In genomic region chr14:100341301-100342031, GRCh38 we compare ENCODE assay signal across 8 cellular contexts. TPM values are rescaled to one million over a fixed set of nuclear protein-coding genes. Genes with fewer than 3 reads are reported as not detected.
DNase-seq lines count a peak whose midpoint lies in the region; FAIRE-seq and TF ChIP-seq lines count a peak whose summit lies in the region.

No MANE protein-coding gene starts in this region.

- H3K9ac ChIP-seq in H1 (replicated peaks in 1 of 4; ENCODE audit: extremely low read depth in 1 of 4, low read depth in 3 of 4, low read length in 3 of 4) (no peak overlapping the region), mucosa of rectum (ENCODE audit: low read depth in 1 of 2, low read length in 2 of 2) (peak overlapping the region in 1 of 2 donors; percentile 8)

- H3K27ac Mint-ChIP-seq in Caco-2 (ENCODE audit: unreplicated experiment): no peak overlapping the region

- H3K9me3 Mint-ChIP-seq in Caco-2 (ENCODE audit: unreplicated experiment): no peaks in the 10 kb centered on the region

- no peak for FAIRE-seq in H1 (lab: Jason Lieb, UNC)

- no peak for TF ChIP-seq RAD21 in H1 (IDR thresholded peaks at IDR 0.05 in 1 of 2, conservative IDR thresholded peaks at IDR 0.05 in 1 of 2; ENCODE audit: low read depth in 2 of 2, low read length in 2 of 2)

- H2BK12ac ChIP-seq in H1 (ENCODE audit: low read depth, low read length): no peak overlapping the region

- no peak overlapping the region for H4K5ac ChIP-seq in H1 (ENCODE audit: insufficient read length, low read depth, low read length)

- H3K36me3 ChIP-seq in H1 (ENCODE audit: control insufficient read depth in 2 of 4, insufficient read depth in 4 of 4, low read length in 3 of 4) (peaks cover 15 to 63% (median 37%) of the 10 kb centered on the region in 4 experiments; a peak in 6 of 8 replicates), mucosa of rectum (ENCODE audit: control insufficient read depth in 2 of 2, insufficient read depth in 2 of 2, low read length in 2 of 2) (peaks cover 29 to 40% of the 10 kb centered on the region in 2 donors), Caco-2 (ENCODE audit: control insufficient read depth, insufficient read depth, low read length) (no peaks in the 10 kb centered on the region; the same call in 1 of the 2 replicates)

- H3K27ac ChIP-seq in H1 (ENCODE audit: low read depth, low read length): peak overlapping the region; percentile 34; the same call in 1 of the 2 replicates
- H3K27ac ChIP-seq in mucosa of rectum (ENCODE audit: low read depth in 2 of 2, low read length in 2 of 2): peak overlapping the region; percentile 38 to 74

- H4K91ac ChIP-seq in H1 (replicated peaks; ENCODE audit: insufficient read length, low read length): no peak overlapping the region

- no peak overlapping the region for H3K4me3 Mint-ChIP-seq in Caco-2 (ENCODE audit: unreplicated experiment)

- no peak overlapping the region for H3K18ac ChIP-seq in H1 (ENCODE audit: extremely low read depth, low read length)

- H3K4me3 ChIP-seq in H1 (ENCODE audit: extremely low read depth in 1 of 4, insufficient read depth in 2 of 4, low read depth in 3 of 4, low read length in 4 of 4): no peak overlapping the region
- no peak overlapping the region for H3K4me3 ChIP-seq in mucosa of rectum (ENCODE audit: low read length in 2 of 2)
- H3K4me3 ChIP-seq in Caco-2 (ENCODE audit: low read depth, low read length): no peak overlapping the region

- H3K27me3 ChIP-seq in H1 (replicated peaks in 1 of 4; ENCODE audit: control insufficient read depth in 3 of 4, extremely low read depth in 1 of 4, insufficient read depth in 3 of 4, low read length in 3 of 4) (no peaks in the 10 kb centered on the region), mucosa of rectum (ENCODE audit: control insufficient read depth in 2 of 2, insufficient read depth in 2 of 2, low read length in 2 of 2) (no peaks in the 10 kb centered on the region), Caco-2 (replicated peaks; ENCODE audit: control insufficient read depth, insufficient read depth, low read length) (no peaks in the 10 kb centered on the region)

- no peaks in the 10 kb centered on the region for H3K79me1 ChIP-seq in H1 (ENCODE audit: low read depth, low read length)

- no peak overlapping the region for H3K4me2 ChIP-seq in H1 (ENCODE audit: insufficient read depth in 1 of 2, low read depth in 2 of 2, low read length in 2 of 2)

- no peaks in the 10 kb centered on the region for H3K4me1 Mint-ChIP-seq in Caco-2 (ENCODE audit: low read depth, unreplicated experiment)

- no peak overlapping the region for H2AFZ ChIP-seq in H1 (ENCODE audit: low read length)

- H3K14ac ChIP-seq in H1 (ENCODE audit: insufficient read length): no peak overlapping the region

- no peaks in the 10 kb centered on the region for H4K20me1 ChIP-seq in H1 (replicated peaks in 1 of 2; ENCODE audit: control insufficient read depth in 1 of 2, insufficient read depth in 2 of 2, low read length in 2 of 2)

- no peak overlapping the region for H4K8ac ChIP-seq in H1 (ENCODE audit: extremely low read depth, insufficient read depth, low read length)

- no peaks in the 10 kb centered on the region for H3K27me3 Mint-ChIP-seq in Caco-2 (ENCODE audit: insufficient read depth, unreplicated experiment)

- H3K9me3 ChIP-seq in H1 (ENCODE audit: insufficient read depth in 2 of 2, low read depth in 1 of 2, low read length in 1 of 2) (no peaks in the 10 kb centered on the region; a peak in 1 of 4 replicates), mucosa of rectum (ENCODE audit: control insufficient read depth in 2 of 2, low read length in 2 of 2) (no peaks in the 10 kb centered on the region), Caco-2 (no peaks in the 10 kb centered on the region)

- no peak overlapping the region for H2BK15ac ChIP-seq in H1 (ENCODE audit: low read length)

- TF ChIP-seq POLR2A in H1 (IDR thresholded peaks at IDR 0.05; ENCODE audit: control extremely low read depth in 1 of 2, low read depth in 2 of 2, low read length in 2 of 2): no peak

- no peaks in the 10 kb centered on the region for H3K23me2 ChIP-seq in H1 (ENCODE audit: low read depth, low read length)

- no peaks in the 10 kb centered on the region for H3K4me1 ChIP-seq in H1 (replicated peaks in 1 of 4; ENCODE audit: control insufficient read depth in 3 of 4, insufficient read depth in 4 of 4, low read length in 3 of 4)
- H3K4me1 ChIP-seq in mucosa of rectum (ENCODE audit: control insufficient read depth in 2 of 2, insufficient read depth in 2 of 2, low read length in 2 of 2): peaks cover 4 to 13% of the 10 kb centered on the region in 2 donors
- H3K4me1 ChIP-seq in Caco-2: no peaks in the 10 kb centered on the region

- POLR2A ChIA-PET in H1 (lab: Charles Lee; ENCODE audit: partially characterized antibody) (interaction anchor here (1.0 to 14.6 kb wide), 13 partner anchors 8 to 36 kb away, joined by 3 to 129 read pairs (median 5); a partner anchor contains a TSS), Caco-2 (lab: Charles Lee) (interaction anchor here (0.5 kb wide), 1 partner anchor 27 kb away, joined by 3 read pairs; no protein-coding TSS in a partner anchor)

- H3K36me3 Mint-ChIP-seq in Caco-2 (ENCODE audit: insufficient read depth, unreplicated experiment): peaks cover 45% of the 10 kb centered on the region

- TF ChIP-seq CTCF in H1 (IDR thresholded peaks at IDR 0.05; ENCODE audit: control extremely low read depth in 1 of 3, insufficient read depth in 1 of 3, low read depth in 1 of 3, low read length in 3 of 3): no peak
- no peak for TF ChIP-seq CTCF in Caco-2 (IDR thresholded peaks at IDR 0.05; ENCODE audit: insufficient read depth in 1 of 2, low read depth in 1 of 2, low read length in 1 of 2, severe bottlenecking in 1 of 2, unreplicated experiment in 1 of 2)

- no peak overlapping the region for H3K56ac ChIP-seq in H1 (replicated peaks; ENCODE audit: insufficient read length, low read depth, low read length)

- 95% methylated on average over 8 of the region's 8 CpGs; no CpG with 5 or more reads in 1 of the 2 experiments for WGBS in H1 (ENCODE audit: extremely low coverage in 1 of 2, insufficient coverage in 1 of 2, insufficient read length in 1 of 2, insufficient replicate concordance in 2 of 2, low coverage in 1 of 2, low lambda C conversion rate in 2 of 2, missing lambda C conversion rate in 1 of 2), 2 experiments

- H3K79me2 ChIP-seq in H1 (ENCODE audit: control insufficient read depth in 1 of 2, insufficient read depth in 2 of 2, low read length in 2 of 2): no peaks in the 10 kb centered on the region

- TF ChIP-seq EP300 in H1 (IDR thresholded peaks at IDR 0.05; ENCODE audit: borderline replicate concordance in 1 of 2, low read depth in 2 of 2, low read length in 2 of 2): no peak

- BruUV-seq in Caco-2 (replicated peaks; lab: Mats Ljungman, UMichigan): no TSS peak

- no peak overlapping the region for H2BK120ac ChIP-seq in H1 (replicated peaks; ENCODE audit: low read depth, low read length)

- H3K4ac ChIP-seq in H1 (replicated peaks; ENCODE audit: insufficient read length, low read depth, low read length): no peak overlapping the region

- H2AK5ac ChIP-seq in H1 (ENCODE audit: low read depth, low read length): no peak overlapping the region

- peak; percentile 86 for DNase-seq in Daoy (ENCODE audit: low read depth)
- peak; percentile 59 for DNase-seq in HCEC 1CT
- DNase-seq in RKO (ENCODE audit: low spot score): peak; percentile 34
- DNase-seq in H1 (ENCODE audit: low read depth in 1 of 2, low spot score in 2 of 2): no peak
- DNase-seq in cerebellar nuclear complex (lab: John Stamatoyannopoulos, UW): no peak
- no peak for DNase-seq in Caco-2
- no peak for DNase-seq in NCI-H1694 treated with DMSO at 0.1 percent for 48 hours (lab: John Stamatoyannopoulos, UW)

- no peak overlapping the region for H2BK20ac ChIP-seq in H1 (ENCODE audit: low read length)

- intact Hi-C loops in Caco-2 (cut with micrococcal nuclease; ENCODE audit: unreplicated experiment): no loop called here

- no peak overlapping the region for H2BK5ac ChIP-seq in H1 (ENCODE audit: low read depth, low read length)

- CTCF ChIA-PET in H1 (lab: Charles Lee; ENCODE audit: partially characterized antibody): interaction anchor here (1.9 kb wide), 1 partner anchor 11 kb away, joined by 8 read pairs; no protein-coding TSS in a partner anchor
- CTCF ChIA-PET in Caco-2 (lab: Charles Lee): no interaction called here

- H3K23ac ChIP-seq in H1 (ENCODE audit: insufficient read length): no peak overlapping the region

RNA-seq across cellular contexts. Expression of gene SLC25A47, which starts 18.3 kb away (rescaled TPM):
- not detected in 2 replicates for total RNA-seq in Daoy (2014; rRNA removed; shearing (Covaris generic))
- total RNA-seq in H1 (2021; fragmentation: NEBNext Ultra II Directional; extraction: Animal tissue kit (Norgen Biotek cat#: 25700)): not detected in 2 replicates
- polyA plus RNA-seq in H1 (2011; rRNA removed): not detected in 2 replicates
- polyA plus RNA-seq in H1 (2011; cell fraction: cytosol; rRNA removed): 0.05 TPM
- not detected for polyA plus RNA-seq in H1 (2011; cell fraction: nucleus; rRNA removed)
- polyA plus RNA-seq in H1 (2012, experiment 1 of 2): not detected in 4 replicates
- polyA plus RNA-seq in H1 (2012, experiment 2 of 2): not detected
- polyA plus RNA-seq in H1 (2013, experiment 1 of 2): not detected
- polyA plus RNA-seq in H1 (2013, experiment 2 of 2): not detected
- polyA minus RNA-seq in H1 (2011; rRNA and poly(A)+ RNA removed): not detected in 2 replicates
- polyA minus RNA-seq in H1 (2011; cell fraction: cytosol; rRNA and poly(A)+ RNA removed): not detected
- not detected for polyA minus RNA-seq in H1 (2011; cell fraction: nucleus; rRNA and poly(A)+ RNA removed)
- total RNA-seq in Caco-2 (2022): not detected in 2 replicates

RNA-seq across cellular contexts. Expression of gene WDR25, which starts 34.8 kb away (rescaled TPM):
- total RNA-seq in Daoy (2014; rRNA removed; shearing (Covaris generic)): 30.2 and 32.1 TPM in 2 replicates
- total RNA-seq in H1 (2021; fragmentation: NEBNext Ultra II Directional; extraction: Animal tissue kit (Norgen Biotek cat#: 25700)): 11.0 and 11.2 TPM in 2 replicates
- 16.2 and 22.7 TPM in 2 replicates for polyA plus RNA-seq in H1 (2011; rRNA removed)
- 13.3 TPM for polyA plus RNA-seq in H1 (2011; cell fraction: cytosol; rRNA removed)
- polyA plus RNA-seq in H1 (2011; cell fraction: nucleus; rRNA removed): 17.4 TPM
- 7.2 to 10.5 TPM (median 8.4 TPM) in 4 replicates for polyA plus RNA-seq in H1 (2012, experiment 1 of 2)
- polyA plus RNA-seq in H1 (2012, experiment 2 of 2): 10.9 TPM
- polyA plus RNA-seq in H1 (2013, experiment 1 of 2): 7.5 TPM
- 6.5 TPM for polyA plus RNA-seq in H1 (2013, experiment 2 of 2)
- polyA minus RNA-seq in H1 (2011; rRNA and poly(A)+ RNA removed): 11.2 and 14.3 TPM in 2 replicates
- 8.8 TPM for polyA minus RNA-seq in H1 (2011; cell fraction: cytosol; rRNA and poly(A)+ RNA removed)
- 13.0 TPM for polyA minus RNA-seq in H1 (2011; cell fraction: nucleus; rRNA and poly(A)+ RNA removed)
- total RNA-seq in Caco-2 (2022): 4.7 and 4.8 TPM in 2 replicates

RNA-seq across cellular contexts. Expression of gene SLC25A29, which starts 35.2 kb away (rescaled TPM):
- total RNA-seq in Daoy (2014; rRNA removed; shearing (Covaris generic)): 30.7 and 34.7 TPM in 2 replicates
- 135 TPM in 2 replicates for total RNA-seq in H1 (2021; fragmentation: NEBNext Ultra II Directional; extraction: Animal tissue kit (Norgen Biotek cat#: 25700))
- polyA plus RNA-seq in H1 (2011; rRNA removed): 177 and 264 TPM in 2 replicates
- 246 TPM for polyA plus RNA-seq in H1 (2011; cell fraction: cytosol; rRNA removed)
- 602 TPM for polyA plus RNA-seq in H1 (2011; cell fraction: nucleus; rRNA removed)
- polyA plus RNA-seq in H1 (2012, experiment 1 of 2): 92.8 to 166 TPM (median 134 TPM) in 4 replicates
- 78.3 TPM for polyA plus RNA-seq in H1 (2012, experiment 2 of 2)
- 83.1 TPM for polyA plus RNA-seq in H1 (2013, experiment 1 of 2)
- polyA plus RNA-seq in H1 (2013, experiment 2 of 2): 73.2 TPM
- 33.9 and 54.6 TPM in 2 replicates for polyA minus RNA-seq in H1 (2011; rRNA and poly(A)+ RNA removed)
- 70.1 TPM for polyA minus RNA-seq in H1 (2011; cell fraction: cytosol; rRNA and poly(A)+ RNA removed)
- polyA minus RNA-seq in H1 (2011; cell fraction: nucleus; rRNA and poly(A)+ RNA removed): 124 TPM
- total RNA-seq in Caco-2 (2022): 28.5 and 29.9 TPM in 2 replicates

Comparison
In these comparisons a context has a peak if more than half of its experiments do, and no peak if none do; other contexts are left out.
1. DNase-seq: peak in Daoy (single experiment), HCEC 1CT (single experiment) and RKO (single experiment); none in H1 (0 of 2), cerebellar nuclear complex (0 of 2), Caco-2 (0 of 2) and NCI-H1694 treated with DMSO at 0.1 percent for 48 hours (single experiment).